ENCODE assay signal across 10 cellular contexts in the genomic region with DNA sequence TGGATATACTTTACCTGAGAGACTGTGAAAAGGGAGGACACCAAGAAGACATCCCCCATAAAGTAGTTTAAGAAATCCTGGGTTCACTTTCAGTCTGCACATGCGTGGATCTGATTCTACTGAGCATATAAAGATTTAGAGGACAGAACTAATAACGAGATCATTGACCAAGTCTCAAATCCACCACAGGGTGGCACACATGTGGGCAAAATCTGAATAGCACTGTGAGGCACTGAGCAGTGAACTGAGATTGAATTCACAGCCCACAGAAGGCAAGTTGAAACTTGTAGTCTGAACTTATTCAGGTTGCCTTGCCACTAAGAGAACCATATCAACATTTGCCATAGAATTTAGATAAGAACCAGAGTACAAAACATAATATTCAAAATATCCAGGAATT.
DNase-seq lines count a peak whose midpoint lies in the region; ATAC-seq, FAIRE-seq and TF ChIP-seq lines count a peak whose summit lies in the region.
"Had no signal": no experiment of that assay in that cellular context is flagged by ENCODE, and none has a peak within 500 bp of the region (broad histone marks: within the 10 kb centered on the region; RNA-seq: fewer than 3 reads in every experiment).

No MANE protein-coding gene starts in this region.

- H3K9me3 ChIP-seq in SJSA1 (replicated peaks) (0 out of 2 replicates have a peak, but pooled peaks cover 4% of the 10 kb centered on the region), pancreas (no peaks in the 10 kb centered on the region)

- H3K27me3 ChIP-seq in SJSA1 (replicated peaks): no peaks in the 10 kb centered on the region
- peaks cover 0 to 9% (median 0%) of the 10 kb centered on the region in 4 donors for H3K27me3 ChIP-seq in pancreas

- H3K27ac Mint-ChIP-seq in natural killer cell: no peak overlapping the region
- H3K27ac Mint-ChIP-seq: CD8-positive, alpha-beta T cell had no signal

- 13 to 21% methylated on average over 2 of the region's 2 CpGs for WGBS in pancreas, 2 donors

- H3K9me3 Mint-ChIP-seq in natural killer cell: peaks cover 0 to 9% of the 10 kb centered on the region in 2 donors
- H3K9me3 Mint-ChIP-seq: CD8-positive, alpha-beta T cell had no signal

- ATAC-seq in GM21576 (IDR thresholded peaks at IDR 0.05; ENCODE audit: unreplicated experiment) (peak; percentile 89), pancreas (peak; percentile 48 to 86 (median 77)), natural killer cell (no peak)
- ATAC-seq: CD8-positive, alpha-beta T cell had no signal

- intact Hi-C loops in pancreas (cut with DNase I): no loop called here
- intact Hi-C loops in natural killer cell (cut with micrococcal nuclease): no loop called here

- FAIRE-seq in HTR-8/SVneo (lab: Jason Lieb, UNC) (no peak), pancreas (lab: Jason Lieb, UNC) (no peak)

- DNase-seq in NCI-H2107 treated with DMSO at 0.1 percent for 48 hours (lab: John Stamatoyannopoulos, UW; ENCODE audit: unreplicated experiment) (peak; percentile 29), NCI-H2107 (lab: John Stamatoyannopoulos, UW) (no peak), HTR-8/SVneo (ENCODE audit: insufficient read length, low spot score) (peak; percentile 13), SJSA1 (ENCODE audit: low read depth in 1 of 2, low spot score in 2 of 2) (peak; percentile 59 to 61), epithelial cell of proximal tubule (ENCODE audit: low read depth) (peak; percentile 25), pancreas (peak in 3 of 6 donors; percentile 12 to 31 (median 17)), natural killer cell (no peak)

- H3K4me3 ChIP-seq in SJSA1: no peak overlapping the region
- no peak overlapping the region for H3K4me3 ChIP-seq in epithelial cell of proximal tubule (ENCODE audit: low read depth, low read length)
- H3K4me3 ChIP-seq in pancreas: no peak overlapping the region
- H3K4me3 ChIP-seq: skin epidermis had no signal

- H3K4me3 Mint-ChIP-seq in natural killer cell: no peak overlapping the region
- H3K4me3 Mint-ChIP-seq: CD8-positive, alpha-beta T cell had no signal

- H3K4me1 Mint-ChIP-seq in natural killer cell: no peaks in the 10 kb centered on the region

- no peaks in the 10 kb centered on the region for H3K36me3 ChIP-seq in SJSA1
- H3K36me3 ChIP-seq in pancreas: no peaks in the 10 kb centered on the region

- no peaks in the 10 kb centered on the region for H3K36me3 Mint-ChIP-seq in natural killer cell
- H3K36me3 Mint-ChIP-seq: CD8-positive, alpha-beta T cell had no signal

- peaks cover 53% of the 10 kb centered on the region for H3K4me1 ChIP-seq in SJSA1 (replicated peaks)
- H3K4me1 ChIP-seq in pancreas: no peaks in the 10 kb centered on the region

- H3K27ac ChIP-seq in SJSA1 (peak overlapping the region; percentile 52), pancreas (no peak overlapping the region)
- H3K27ac ChIP-seq: skin epidermis had no signal

- TF ChIP-seq CTCF in epithelial cell of proximal tubule (conservative IDR thresholded peaks at IDR 0.05; ENCODE audit: low read depth, low read length): peak; percentile 83
- peak in 3 of 4 donors; percentile 14 to 26 (median 14) for TF ChIP-seq CTCF in pancreas (IDR thresholded peaks at IDR 0.05)
- TF ChIP-seq CTCF in natural killer cell (IDR thresholded peaks at IDR 0.05): no peak

- H3K27me3 Mint-ChIP-seq in natural killer cell (ENCODE audit: low read depth in 2 of 2): no peaks in the 10 kb centered on the region

Comparison
In these comparisons a context has a peak if more than half of its experiments do, and no peak if none do; other contexts are left out.
1. DNase-seq: peak in NCI-H2107 treated with DMSO at 0.1 percent for 48 hours (single experiment), HTR-8/SVneo (single experiment), SJSA1 (2 of 2) and epithelial cell of proximal tubule (single experiment); none in NCI-H2107 (single experiment) and natural killer cell (single experiment).
2. ATAC-seq: peak in GM21576 (single experiment) and pancreas (4 of 4); none in natural killer cell (0 of 3).